In the genomic region with DNA sequence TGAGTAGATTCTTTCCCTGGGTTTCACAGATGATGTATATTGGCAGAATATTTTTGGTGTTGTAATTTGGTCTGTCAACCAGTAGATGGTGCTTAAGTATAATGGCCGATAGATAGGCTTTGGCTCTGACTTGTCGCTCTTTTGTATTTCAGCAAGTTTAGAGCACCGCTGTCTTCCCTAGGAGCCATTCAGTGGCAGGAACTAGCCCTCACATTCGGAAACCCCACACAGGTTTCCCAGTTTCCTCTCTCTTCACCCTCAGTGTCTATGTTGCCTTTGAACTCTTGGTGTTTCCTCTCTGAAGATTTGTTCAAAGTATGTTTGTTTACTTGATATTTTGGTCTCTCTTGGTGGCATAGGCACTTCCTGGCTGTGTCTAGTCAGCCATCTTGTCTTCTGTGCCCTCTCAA, we compare ENCODE assay signal across 9 cellular contexts.
DNase-seq lines count a peak whose midpoint lies in the region; ATAC-seq and TF ChIP-seq lines count a peak whose summit lies in the region.
"Had no signal": no experiment of that assay in that cellular context is flagged by ENCODE, and none has a peak within 500 bp of the region (broad histone marks: within the 10 kb centered on the region; RNA-seq: fewer than 3 reads in every experiment).

No MANE protein-coding gene starts in this region.

- TF ChIP-seq CTCF in C4-2B (conservative IDR thresholded peaks at IDR 0.05), result peak; percentile 70
- TF ChIP-seq CTCF in GM23338 (conservative IDR thresholded peaks at IDR 0.05; ENCODE audit: low read depth in 2 of 2), result peak; percentile 70 to 71

- no peaks in the 10 kb centered on the region for H3K27me3 ChIP-seq in GM23338 (ENCODE audit: insufficient read depth)

- ATAC-seq in GM23338 (peak; percentile 81), GM21390 (IDR thresholded peaks at IDR 0.05; ENCODE audit: unreplicated experiment) (no peak), GM19467 (IDR thresholded peaks at IDR 0.05; ENCODE audit: unreplicated experiment) (no peak), HG03159 (IDR thresholded peaks at IDR 0.05; ENCODE audit: unreplicated experiment) (no peak)
- ATAC-seq: left colon had no signal

- in situ Hi-C loops in SK-MEL-5 (cut with HindIII; ENCODE audit: low pct_unique_long_range_greater_than_20kb, low sequenced_read_pairs), result no loop called here

- peak overlapping the region; percentile 28; the same call in 1 of the 2 replicates for H2AFZ ChIP-seq in GM23338

- DNase-seq in GM23338 (ENCODE audit: low spot score), result peak; percentile 79
- DNase-seq in SK-MEL-5 (ENCODE audit: low read depth, low spot score), result peak; percentile 50
- DNase-seq in germinal center (ENCODE audit: low spot score), result peak; percentile 5
- no peak for DNase-seq in NCI-H345 treated with DMSO at 0.1 percent for 48 hours (lab: John Stamatoyannopoulos, UW; ENCODE audit: unreplicated experiment)
- DNase-seq: left colon had no signal

- no peak overlapping the region for H3K4me2 ChIP-seq in GM23338

- H3K27me3 Mint-ChIP-seq in GM23338 (ENCODE audit: insufficient read depth, low read depth, poor library complexity), result no peaks in the 10 kb centered on the region

- H3K4me1 ChIP-seq in GM23338 (ENCODE audit: insufficient read depth), result no peaks in the 10 kb centered on the region

- peaks cover 79% of the 10 kb centered on the region for H3K79me2 ChIP-seq in GM23338 (replicated peaks; ENCODE audit: insufficient read depth)

- no peak overlapping the region for H3K4me3 ChIP-seq in GM23338

- H3K36me3 ChIP-seq in GM23338 (ENCODE audit: insufficient read depth), result no peaks in the 10 kb centered on the region

- H3F3A ChIP-seq in GM23338 (replicated peaks; ENCODE audit: low read depth), result no peaks in the 10 kb centered on the region

- no peaks in the 10 kb centered on the region for H3K9me2 ChIP-seq in GM23338 (ENCODE audit: insufficient read depth)

- no peak overlapping the region for H3K4me3 Mint-ChIP-seq in GM23338

- H3K27ac Mint-ChIP-seq in GM23338, result peak overlapping the region; percentile 10; the same call in 1 of the 2 replicates

- H3K9me3 Mint-ChIP-seq in GM23338, result peaks cover 26% of the 10 kb centered on the region

- peaks cover 9% of the 10 kb centered on the region; the same call in 2 of the 3 replicates for H3K36me3 Mint-ChIP-seq in GM23338 (ENCODE audit: low read depth)

- H3K4me1 Mint-ChIP-seq in GM23338, result no peaks in the 10 kb centered on the region

- no peak overlapping the region for H3K27ac ChIP-seq in C4-2B
- H3K27ac ChIP-seq in GM23338 (ENCODE audit: low read depth), result no peak overlapping the region

- no peaks in the 10 kb centered on the region for H4K20me1 ChIP-seq in GM23338 (replicated peaks; ENCODE audit: insufficient read depth)

TF ChIP-seq in GM23338, 12 proteins besides CTCF, POLR2A, EP300 and RAD21 (continues in another document):
- TF ChIP-seq EZH2 (IDR thresholded peaks at IDR 0.05; ENCODE audit: low read depth, unreplicated experiment), result no peak
- no peak for TF ChIP-seq STAT1 (IDR thresholded peaks at IDR 0.05; ENCODE audit: unreplicated experiment)
- TF ChIP-seq JUNB (IDR thresholded peaks at IDR 0.05; ENCODE audit: unreplicated experiment), result no peak
- TF ChIP-seq, protein P1, sequence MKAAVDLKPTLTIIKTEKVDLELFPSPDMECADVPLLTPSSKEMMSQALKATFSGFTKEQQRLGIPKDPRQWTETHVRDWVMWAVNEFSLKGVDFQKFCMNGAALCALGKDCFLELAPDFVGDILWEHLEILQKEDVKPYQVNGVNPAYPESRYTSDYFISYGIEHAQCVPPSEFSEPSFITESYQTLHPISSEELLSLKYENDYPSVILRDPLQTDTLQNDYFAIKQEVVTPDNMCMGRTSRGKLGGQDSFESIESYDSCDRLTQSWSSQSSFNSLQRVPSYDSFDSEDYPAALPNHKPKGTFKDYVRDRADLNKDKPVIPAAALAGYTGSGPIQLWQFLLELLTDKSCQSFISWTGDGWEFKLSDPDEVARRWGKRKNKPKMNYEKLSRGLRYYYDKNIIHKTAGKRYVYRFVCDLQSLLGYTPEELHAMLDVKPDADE (IDR thresholded peaks at IDR 0.05), result no peak
- no peak for TF ChIP-seq EZH2phosphoT487 (IDR thresholded peaks at IDR 0.05; ENCODE audit: unreplicated experiment)
- TF ChIP-seq, protein P2, sequence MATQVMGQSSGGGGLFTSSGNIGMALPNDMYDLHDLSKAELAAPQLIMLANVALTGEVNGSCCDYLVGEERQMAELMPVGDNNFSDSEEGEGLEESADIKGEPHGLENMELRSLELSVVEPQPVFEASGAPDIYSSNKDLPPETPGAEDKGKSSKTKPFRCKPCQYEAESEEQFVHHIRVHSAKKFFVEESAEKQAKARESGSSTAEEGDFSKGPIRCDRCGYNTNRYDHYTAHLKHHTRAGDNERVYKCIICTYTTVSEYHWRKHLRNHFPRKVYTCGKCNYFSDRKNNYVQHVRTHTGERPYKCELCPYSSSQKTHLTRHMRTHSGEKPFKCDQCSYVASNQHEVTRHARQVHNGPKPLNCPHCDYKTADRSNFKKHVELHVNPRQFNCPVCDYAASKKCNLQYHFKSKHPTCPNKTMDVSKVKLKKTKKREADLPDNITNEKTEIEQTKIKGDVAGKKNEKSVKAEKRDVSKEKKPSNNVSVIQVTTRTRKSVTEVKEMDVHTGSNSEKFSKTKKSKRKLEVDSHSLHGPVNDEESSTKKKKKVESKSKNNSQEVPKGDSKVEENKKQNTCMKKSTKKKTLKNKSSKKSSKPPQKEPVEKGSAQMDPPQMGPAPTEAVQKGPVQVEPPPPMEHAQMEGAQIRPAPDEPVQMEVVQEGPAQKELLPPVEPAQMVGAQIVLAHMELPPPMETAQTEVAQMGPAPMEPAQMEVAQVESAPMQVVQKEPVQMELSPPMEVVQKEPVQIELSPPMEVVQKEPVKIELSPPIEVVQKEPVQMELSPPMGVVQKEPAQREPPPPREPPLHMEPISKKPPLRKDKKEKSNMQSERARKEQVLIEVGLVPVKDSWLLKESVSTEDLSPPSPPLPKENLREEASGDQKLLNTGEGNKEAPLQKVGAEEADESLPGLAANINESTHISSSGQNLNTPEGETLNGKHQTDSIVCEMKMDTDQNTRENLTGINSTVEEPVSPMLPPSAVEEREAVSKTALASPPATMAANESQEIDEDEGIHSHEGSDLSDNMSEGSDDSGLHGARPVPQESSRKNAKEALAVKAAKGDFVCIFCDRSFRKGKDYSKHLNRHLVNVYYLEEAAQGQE (IDR thresholded peaks at IDR 0.05; ENCODE audit: unreplicated experiment), result no peak
- TF ChIP-seq POLR2AphosphoS5 (IDR thresholded peaks at IDR 0.05; ENCODE audit: low read depth), result no peak
- TF ChIP-seq ZNF331 (CRISPR knock-in tag; IDR thresholded peaks at IDR 0.05; ENCODE audit: low read depth), result no peak
- no peak for TF ChIP-seq NANOG (IDR thresholded peaks at IDR 0.05; ENCODE audit: borderline replicate concordance)
- TF ChIP-seq CREB1 (CRISPR knock-in tag; IDR thresholded peaks at IDR 0.05; ENCODE audit: low read depth), result no peak
- TF ChIP-seq ZNF114 (CRISPR knock-in tag; IDR thresholded peaks at IDR 0.05), result no peak
